In genomic region chr9:125262217-125262991, GRCh38 we compare ENCODE assay signal across 8 cellular contexts. TPM values are rescaled to one million over a fixed set of nuclear protein-coding genes. Genes with fewer than 3 reads are reported as not detected.
DNase-seq lines count a peak whose midpoint lies in the region; ATAC-seq and TF ChIP-seq lines count a peak whose summit lies in the region.

No MANE protein-coding gene starts in this region.

- CTCF ChIA-PET in activated naive CD4-positive, alpha-beta T cell treated with anti-CD3 and anti-CD28 coated beads, Interleukin-2, amount 10 ng/mL, durations not matched to agents 7 days and 5 days (lab: Charles Lee), result interaction anchor here (0.6 to 0.9 kb wide), 3 partner anchors 8 to 308 kb away, joined by 3 read pairs; no protein-coding TSS in a partner anchor
- CTCF ChIA-PET in RWPE1 (lab: Yijun Ruan, JAX), result interaction anchor here (0.6 to 1.3 kb wide), 3 partner anchors 22 to 35 kb away, joined by 3 read pairs; no protein-coding TSS in a partner anchor

- H3K4me1 ChIP-seq in neutrophil (ENCODE audit: control insufficient read depth in 1 of 2, insufficient read depth in 1 of 2, low read depth in 1 of 2, low read length in 1 of 2), result peaks cover 50% of the 10 kb centered on the region in 2 experiments

- peak overlapping the region; percentile 100 for H3K4me3 ChIP-seq in epithelial cell of proximal tubule (ENCODE audit: low read depth, low read length)
- peak overlapping the region; percentile 96 for H3K4me3 ChIP-seq in neutrophil (ENCODE audit: low read depth in 1 of 2, low read length in 1 of 2)

- no peaks in the 10 kb centered on the region for H3K27me3 ChIP-seq in neutrophil

- H3K4me1 Mint-ChIP-seq in activated naive CD4-positive, alpha-beta T cell treated with anti-CD3 and anti-CD28 coated beads, Interleukin-2, amount 10 ng/mL, durations not matched to agents 7 days and 5 days, result peaks cover 46% of the 10 kb centered on the region

- H3K9me3 Mint-ChIP-seq in activated naive CD4-positive, alpha-beta T cell treated with anti-CD3 and anti-CD28 coated beads, Interleukin-2, amount 10 ng/mL, durations not matched to agents 7 days and 5 days, result no peaks in the 10 kb centered on the region

- peaks cover 9% of the 10 kb centered on the region for H3K27me3 Mint-ChIP-seq in activated naive CD4-positive, alpha-beta T cell treated with anti-CD3 and anti-CD28 coated beads, Interleukin-2, amount 10 ng/mL, durations not matched to agents 7 days and 5 days

- POLR2A ChIA-PET in RWPE1 (lab: Yijun Ruan, JAX; ENCODE audit: low non-redundant PET), result interaction anchor here (0.6 kb wide), 4 partner anchors 10 to 395 kb away, joined by 3 to 6 read pairs (median 4); no protein-coding TSS in a partner anchor

- H3K27ac Mint-ChIP-seq in activated naive CD4-positive, alpha-beta T cell treated with anti-CD3 and anti-CD28 coated beads, Interleukin-2, amount 10 ng/mL, durations not matched to agents 7 days and 5 days, result peak overlapping the region; percentile 24

- TF ChIP-seq CTCF in RWPE1 (conservative IDR thresholded peaks at IDR 0.05; ENCODE audit: low read depth), result no peak
- no peak for TF ChIP-seq CTCF in epithelial cell of proximal tubule (conservative IDR thresholded peaks at IDR 0.05; ENCODE audit: low read depth, low read length)
- TF ChIP-seq CTCF in neutrophil (IDR thresholded peaks at IDR 0.05), result no peak

- peaks cover 5% of the 10 kb centered on the region for H3K36me3 ChIP-seq in neutrophil

- peak; percentile 15 for ATAC-seq in HG02938 (IDR thresholded peaks at IDR 0.05; ENCODE audit: unreplicated experiment)

- peak overlapping the region; percentile 75 for H3K27ac ChIP-seq in RWPE1
- peak overlapping the region; percentile 96 for H3K27ac ChIP-seq in neutrophil

- peak overlapping the region; percentile 99 for H3K4me3 Mint-ChIP-seq in activated naive CD4-positive, alpha-beta T cell treated with anti-CD3 and anti-CD28 coated beads, Interleukin-2, amount 10 ng/mL, durations not matched to agents 7 days and 5 days

- H3K9me3 ChIP-seq in neutrophil, result no peaks in the 10 kb centered on the region

- no peak for DNase-seq in activated naive CD4-positive, alpha-beta T cell treated with anti-CD3 and anti-CD28 coated beads, Interleukin-2, amount 10 ng/mL, durations not matched to agents 7 days and 5 days
- DNase-seq in activated naive CD4-positive, alpha-beta T cell treated with anti-CD3 and anti-CD28 coated beads, Interleukin-2, amount 50 U/mL, for 16 hours, result no peak
- DNase-seq in RWPE1 (ENCODE audit: low spot score) (peak; percentile 29), epithelial cell of proximal tubule (ENCODE audit: low read depth) (no peak), OCI-M2 (lab: John Stamatoyannopoulos, UW; ENCODE audit: unreplicated experiment) (no peak), inferior parietal cortex (ENCODE audit: extremely low spot score) (no peak)

- peaks cover 31% of the 10 kb centered on the region for H3K36me3 Mint-ChIP-seq in activated naive CD4-positive, alpha-beta T cell treated with anti-CD3 and anti-CD28 coated beads, Interleukin-2, amount 10 ng/mL, durations not matched to agents 7 days and 5 days

RNA-seq across cellular contexts. Expression of gene GAPVD1, which starts 0.8 kb away (rescaled TPM):
- 18.2 and 20.8 TPM in 2 replicates for total RNA-seq in epithelial cell of proximal tubule

RNA-seq across cellular contexts. Expression of gene HSPA5, which starts 21.3 kb away (rescaled TPM):
- 210 and 241 TPM in 2 replicates for total RNA-seq in epithelial cell of proximal tubule
